In genomic region chrX:9529223-9529622, GRCh38 we compare ENCODE assay signal across 17 cellular contexts.
DNase-seq lines count a peak whose midpoint lies in the region; ATAC-seq and TF ChIP-seq lines count a peak whose summit lies in the region.
"Had no signal": no experiment of that assay in that cellular context is flagged by ENCODE, and none has a peak within 500 bp of the region (broad histone marks: within the 10 kb centered on the region; RNA-seq: fewer than 3 reads in every experiment).

No MANE protein-coding gene starts in this region.

- DNase-seq in H9 (no peak), mesothelial cell of epicardium (ENCODE audit: low spot score in 2 of 2, unreplicated experiment in 2 of 2) (no peak), heart left ventricle (no peak)
- no peak for DNase-seq in stimulated activated naive CD4-positive, alpha-beta T cell treated with Interleukin-2 at 50 U/mL for 16 hours (lab: John Stamatoyannopoulos, UW)
- no peak for DNase-seq in stimulated activated naive B cell treated with anti-CD40 and anti-IgM and Interleukin-4, amounts not matched to agents 10 μg/mL and 1 μg/mL and 100 μg/mL, for 72 hours
- DNase-seq: CD8-positive, alpha-beta memory T cell; DMS53; Karpas-422; NCI-H1436; NCI-H1930; PC-3; RPMI8226; SHP77 treated with DMSO at 0.1 percent for 48 hours had no signal

- peaks cover 0 to 12% (median 6%) of the 10 kb centered on the region in 3 experiments; a peak in 5 of 7 replicates for H3K36me3 Mint-ChIP-seq in H9 (ENCODE audit: insufficient read depth in 1 of 3, low read depth in 3 of 3)
- peaks cover 4% of the 10 kb centered on the region for H3K36me3 Mint-ChIP-seq in brain
- no peaks in the 10 kb centered on the region for H3K36me3 Mint-ChIP-seq in mesothelial cell of epicardium
- peaks cover 1 to 4% of the 10 kb centered on the region in 2 donors for H3K36me3 Mint-ChIP-seq in stimulated activated naive B cell treated with anti-CD40 and anti-IgM and Interleukin-4, amounts not matched to agents 10 μg/mL and 1 μg/mL and 100 μg/mL, for 72 hours
- H3K36me3 Mint-ChIP-seq: CD8-positive, alpha-beta memory T cell; IgD-negative memory B cell had no signal

- ATAC-seq in HG03280 (IDR thresholded peaks at IDR 0.05; ENCODE audit: unreplicated experiment) (no peak), heart left ventricle (no peak)
- ATAC-seq in stimulated activated naive B cell treated with anti-CD40 and anti-IgM and Interleukin-4, amounts not matched to agents 10 μg/mL and 1 μg/mL and 100 μg/mL, for 72 hours (replicated peaks), result no peak
- ATAC-seq: PC-3 had no signal

- H2BK20ac ChIP-seq in H9 (ENCODE audit: low read depth, low read length, poor library complexity, severe bottlenecking), result peak overlapping the region; percentile 7

- H3K9me3 Mint-ChIP-seq in H9, result peaks cover 0 to 73% of the 10 kb centered on the region in 2 experiments; a peak in 3 of 5 replicates
- peaks cover 0 to 3% (median 0%) of the 10 kb centered on the region in 5 experiments for H3K9me3 Mint-ChIP-seq in brain
- H3K9me3 Mint-ChIP-seq in mesothelial cell of epicardium, result no peaks in the 10 kb centered on the region
- no peaks in the 10 kb centered on the region for H3K9me3 Mint-ChIP-seq in stimulated activated naive B cell treated with anti-CD40 and anti-IgM and Interleukin-4, amounts not matched to agents 10 μg/mL and 1 μg/mL and 100 μg/mL, for 72 hours
- H3K9me3 Mint-ChIP-seq: IgD-negative memory B cell had no signal

- no peak overlapping the region for H4K5ac ChIP-seq in H9 (ENCODE audit: insufficient read length, low read depth, low read length)

- peaks cover 81 to 99% (median 98%) of the 10 kb centered on the region in 11 experiments for H4K20me1 ChIP-seq in BLaER1 treated with 17β-estradiol and CSF1 and Interleukin-3, amounts not matched to agents 10 nM and 100 nM
- no peaks in the 10 kb centered on the region for H4K20me1 ChIP-seq in H9 (ENCODE audit: control insufficient read depth, insufficient read depth, insufficient read length)

- H3K27me3 Mint-ChIP-seq in H9 (ENCODE audit: low read depth), result no peaks in the 10 kb centered on the region; the same call in none of the 2 replicates
- H3K27me3 Mint-ChIP-seq in brain, result no peaks in the 10 kb centered on the region
- no peaks in the 10 kb centered on the region for H3K27me3 Mint-ChIP-seq in mesothelial cell of epicardium (ENCODE audit: low read depth)
- H3K27me3 Mint-ChIP-seq in stimulated activated naive B cell treated with anti-CD40 and anti-IgM and Interleukin-4, amounts not matched to agents 10 μg/mL and 1 μg/mL and 100 μg/mL, for 72 hours, result peaks cover 0 to 11% of the 10 kb centered on the region in 2 donors

- no peak overlapping the region; the same call in 1 of the 2 replicates for H3K14ac ChIP-seq in H9 (ENCODE audit: insufficient read depth, low read length)

- H3K79me2 ChIP-seq in H9 (ENCODE audit: insufficient read depth, low read length), result no peaks in the 10 kb centered on the region; the same call in 1 of the 2 replicates

- H3K27ac Mint-ChIP-seq in H9, result peak overlapping the region; percentile 18 to 92 (median 79); a peak in 6 of 7 replicates
- H3K27ac Mint-ChIP-seq in brain, result peak overlapping the region in 3 of 5 experiments; percentile 7 to 82 (median 27)
- peak overlapping the region; percentile 22 for H3K27ac Mint-ChIP-seq in mesothelial cell of epicardium
- H3K27ac Mint-ChIP-seq in stimulated activated naive B cell treated with anti-CD40 and anti-IgM and Interleukin-4, amounts not matched to agents 10 μg/mL and 1 μg/mL and 100 μg/mL, for 72 hours, result no peak overlapping the region
- H3K27ac Mint-ChIP-seq: IgD-negative memory B cell had no signal

- H3K4me1 ChIP-seq in BLaER1 treated with 17β-estradiol and CSF1 and Interleukin-3, amounts not matched to agents 10 nM and 100 nM, result peaks cover 63 to 91% (median 82%) of the 10 kb centered on the region in 10 experiments
- H3K4me1 ChIP-seq in H9 (ENCODE audit: insufficient read depth, low read length) (peaks cover 25% of the 10 kb centered on the region; the same call in 1 of the 2 replicates), heart left ventricle (peaks cover 0 to 15% (median 4%) of the 10 kb centered on the region in 12 donors)

- no peak for TF ChIP-seq POLR2A in heart left ventricle (IDR thresholded peaks at IDR 0.05)

- no peak overlapping the region for H2BK5ac ChIP-seq in H9 (ENCODE audit: insufficient read length, low read length)

- no peak overlapping the region for H3K18ac ChIP-seq in H9 (ENCODE audit: insufficient read length, low read depth, low read length)

- H4K91ac ChIP-seq in H9 (ENCODE audit: insufficient read length, low read depth, low read length), result no peak overlapping the region

- H2BK12ac ChIP-seq in H9 (ENCODE audit: insufficient read length, low read depth, low read length), result no peak overlapping the region

- no peak overlapping the region for H2AK5ac ChIP-seq in H9 (ENCODE audit: insufficient read length, low read length)

- H3K4me3 Mint-ChIP-seq in H9 (no peak overlapping the region), brain (peak overlapping the region in 1 of 5 experiments; percentile 73), mesothelial cell of epicardium (no peak overlapping the region)
- H3K4me3 Mint-ChIP-seq in stimulated activated naive B cell treated with anti-CD40 and anti-IgM and Interleukin-4, amounts not matched to agents 10 μg/mL and 1 μg/mL and 100 μg/mL, for 72 hours, result no peak overlapping the region

- H3K23ac ChIP-seq in H9 (ENCODE audit: insufficient read length, low read depth, low read length), result no peak overlapping the region

- H2AFZ ChIP-seq in H9 (ENCODE audit: low read length), result no peak overlapping the region

- no peak overlapping the region for H3K56ac ChIP-seq in H9 (ENCODE audit: insufficient read length, low read depth, low read length)

- no peak overlapping the region for H3T11ph ChIP-seq in H9 (ENCODE audit: low read length)

- no peak overlapping the region for H4K8ac ChIP-seq in H9 (replicated peaks; ENCODE audit: insufficient read length, low read depth, low read length)

- no peaks in the 10 kb centered on the region for H3K27me3 ChIP-seq in BLaER1 treated with 17β-estradiol and CSF1 and Interleukin-3, amounts not matched to agents 10 nM and 100 nM
- H3K27me3 ChIP-seq in H9 (ENCODE audit: insufficient read depth, low read length) (no peaks in the 10 kb centered on the region), heart left ventricle (peaks cover 0 to 16% (median 0%) of the 10 kb centered on the region in 9 donors)

- peaks cover 0 to 8% (median 0%) of the 10 kb centered on the region in 11 experiments; a peak in 3 of 22 replicates for H3K36me3 ChIP-seq in BLaER1 treated with 17β-estradiol and CSF1 and Interleukin-3, amounts not matched to agents 10 nM and 100 nM
- H3K36me3 ChIP-seq in heart left ventricle, result no peaks in the 10 kb centered on the region

- H3K27ac ChIP-seq in BLaER1 treated with 17β-estradiol and CSF1 and Interleukin-3, amounts not matched to agents 10 nM and 100 nM, result no peak overlapping the region
- peak overlapping the region; percentile 69 for H3K27ac ChIP-seq in H9 (ENCODE audit: insufficient read length, low read depth, low read length)
- H3K27ac ChIP-seq in heart left ventricle, result no peak overlapping the region

- H2BK15ac ChIP-seq in H9 (ENCODE audit: low read depth, low read length), result no peak overlapping the region

- H3K23me2 ChIP-seq in H9 (ENCODE audit: insufficient read length, low read depth, low read length, poor library complexity, severe bottlenecking), result no peaks in the 10 kb centered on the region

- no peak overlapping the region for H3K4ac ChIP-seq in H9 (ENCODE audit: low read depth, low read length)

- H3K4me1 Mint-ChIP-seq in H9 (peaks cover 50 to 89% of the 10 kb centered on the region in 2 experiments), brain (peaks cover 100% of the 10 kb centered on the region), mesothelial cell of epicardium (peaks cover 47% of the 10 kb centered on the region)
- peaks cover 42 to 74% of the 10 kb centered on the region in 2 donors for H3K4me1 Mint-ChIP-seq in stimulated activated naive B cell treated with anti-CD40 and anti-IgM and Interleukin-4, amounts not matched to agents 10 μg/mL and 1 μg/mL and 100 μg/mL, for 72 hours

- H3K9ac ChIP-seq in BLaER1 treated with 17β-estradiol and CSF1 and Interleukin-3, amounts not matched to agents 10 nM and 100 nM, result no peak overlapping the region
- no peak overlapping the region for H3K9ac ChIP-seq in H9 (ENCODE audit: extremely low read depth, insufficient read length, low read length)

- no peaks in the 10 kb centered on the region; a peak in 1 of 22 replicates for H3K9me3 ChIP-seq in BLaER1 treated with 17β-estradiol and CSF1 and Interleukin-3, amounts not matched to agents 10 nM and 100 nM (replicated peaks in 1 of 11)
- no peaks in the 10 kb centered on the region for H3K9me3 ChIP-seq in H9 (ENCODE audit: control insufficient read depth, low read depth, low read length)
- no peaks in the 10 kb centered on the region for H3K9me3 ChIP-seq in heart left ventricle

- WGBS in H9 (ENCODE audit: extremely low coverage, insufficient read length, low lambda C conversion rate), result no CpG with 5 or more reads among the region's 4 CpGs
- WGBS in heart left ventricle, 4 donors, result 64 to 88% (median 78%) methylated on average over 4 of the region's 4 CpGs

- TF ChIP-seq CTCF in H9 (conservative IDR thresholded peaks at IDR 0.05), result no peak
- no peak for TF ChIP-seq CTCF in brain (conservative IDR thresholded peaks at IDR 0.05)
- no peak for TF ChIP-seq CTCF in mesothelial cell of epicardium (IDR thresholded peaks at IDR 0.05; ENCODE audit: unreplicated experiment)
- no peak for TF ChIP-seq CTCF in heart left ventricle (IDR thresholded peaks at IDR 0.05)

- no peaks in the 10 kb centered on the region for H3K79me1 ChIP-seq in H9 (ENCODE audit: insufficient read depth, low read depth, low read length, poor library complexity, severe bottlenecking)

- peak overlapping the region; percentile 3 to 61 (median 43); a peak in 15 of 22 replicates for H3K4me2 ChIP-seq in BLaER1 treated with 17β-estradiol and CSF1 and Interleukin-3, amounts not matched to agents 10 nM and 100 nM
- peak overlapping the region; percentile 0 for H3K4me2 ChIP-seq in H9 (ENCODE audit: insufficient read depth, insufficient read length, low read length)

- intact Hi-C loops in heart left ventricle (cut with DNase I), result loop anchor here in 2 of 10 donors (5.0 to 10.0 kb wide), 2 partner anchors 54 to 62 kb away; partner anchors contain the start of gene TBL1X (in 1 of the 2)

- no peak overlapping the region for H2BK120ac ChIP-seq in H9 (ENCODE audit: low read depth, low read length, poor library complexity, severe bottlenecking)

- H3K4me3 ChIP-seq in BLaER1 treated with 17β-estradiol and CSF1 and Interleukin-3, amounts not matched to agents 10 nM and 100 nM, result no peak overlapping the region
- no peak overlapping the region for H3K4me3 ChIP-seq in heart left ventricle
